24 cellular contexts compared by ENCODE assay signal in genomic region chr7:7146837-7147236, GRCh38.
"Had no signal": no experiment of that assay in that cellular context is flagged by ENCODE, and none has a peak within 500 bp of the region (broad histone marks: within the 10 kb centered on the region; RNA-seq: fewer than 3 reads in every experiment).

No MANE protein-coding gene starts in this region.

- DNase-seq: activated B cell treated with CpG ODN at 0.5 μM for 24 hours; activated CD4-positive, alpha-beta T cell treated with anti-CD3 and anti-CD28 coated beads, Interleukin-2, amount 50 U/mL, for 1 hour; activated CD8-positive, alpha-beta T cell treated with anti-CD3 and anti-CD28 coated beads for 36 hours; activated effector memory CD4-positive, alpha-beta T cell treated with Interleukin-2 at 50 U/mL for 16 hours; activated naive CD4-positive, alpha-beta T cell treated with Interleukin-2 at 50 U/mL for 16 hours; activated T-cell treated with anti-CD3 and anti-CD28 coated beads for 4 hours; activated T-cell treated with anti-CD3 and anti-CD28 coated beads, Interleukin-2, amount 50 U/mL, for 72 hours; aorta; body of pancreas; effector memory CD4-positive, alpha-beta T cell; glutamatergic neuron; left ventricle myocardium inferior; mesendoderm; mucosa of descending colon; posterior cingulate gyrus; right cardiac atrium; stimulated activated CD4-positive, alpha-beta T cell treated with anti-CD3 and anti-CD28 coated beads, Interleukin-15, amount 100 ng/mL, for 24 hours; stimulated activated naive CD4-positive, alpha-beta T cell treated with Interleukin-2 at 50 U/mL for 16 hours; T-helper 9 cell; testis; transverse colon; uterus had no signal

- H3K27me3 Mint-ChIP-seq: activated B cell treated with CpG ODN at 0.5 μM for 24 hours; activated CD8-positive, alpha-beta T cell treated with anti-CD3 and anti-CD28 coated beads for 36 hours; activated naive CD8-positive, alpha-beta T cell had no signal

- H3K4me3 Mint-ChIP-seq: activated B cell treated with CpG ODN at 0.5 μM for 24 hours; activated CD8-positive, alpha-beta T cell treated with anti-CD3 and anti-CD28 coated beads for 36 hours; activated naive CD8-positive, alpha-beta T cell; activated T-cell treated with anti-CD3 and anti-CD28 coated beads, Interleukin-2, amount 50 U/mL, for 72 hours; nephron had no signal

- H3K27ac Mint-ChIP-seq: activated B cell treated with CpG ODN at 0.5 μM for 24 hours; activated CD8-positive, alpha-beta T cell treated with anti-CD3 and anti-CD28 coated beads for 36 hours; activated naive CD8-positive, alpha-beta T cell; nephron had no signal

- ATAC-seq: activated CD8-positive, alpha-beta T cell treated with anti-CD3 and anti-CD28 coated beads for 36 hours; activated T-cell treated with anti-CD3 and anti-CD28 coated beads, Interleukin-2, amount 50 U/mL, for 72 hours; body of pancreas; mucosa of descending colon; right cardiac atrium had no signal

- H3K4me1 Mint-ChIP-seq: nephron had no signal
